ENCODE assay signal across 21 cellular contexts in genomic region chr3:5002871-5003247, GRCh38. TPM values are rescaled to one million over a fixed set of nuclear protein-coding genes. Genes with fewer than 3 reads are reported as not detected.
DNase-seq lines count a peak whose midpoint lies in the region; ATAC-seq and TF ChIP-seq lines count a peak whose summit lies in the region.
"Had no signal": no experiment of that assay in that cellular context is flagged by ENCODE, and none has a peak within 500 bp of the region (broad histone marks: within the 10 kb centered on the region; RNA-seq: fewer than 3 reads in every experiment).

No MANE protein-coding gene starts in this region.

- H4K20me1 ChIP-seq in GM23338 (replicated peaks; ENCODE audit: insufficient read depth) = no peaks in the 10 kb centered on the region

- no peaks in the 10 kb centered on the region for H3F3A ChIP-seq in GM23338 (replicated peaks; ENCODE audit: low read depth)

- H3K79me2 ChIP-seq in GM23338 (replicated peaks; ENCODE audit: insufficient read depth) = no peaks in the 10 kb centered on the region

- peak overlapping the region; percentile 47; the same call in 1 of the 2 replicates for H2AFZ ChIP-seq in GM23338

- H3K27ac ChIP-seq in GM23338 (ENCODE audit: low read depth) (no peak overlapping the region), RWPE1 (no peak overlapping the region)
- H3K27ac ChIP-seq: adrenal gland, brain microvascular endothelial cell, esophagus muscularis mucosa, testis had no signal

- intact Hi-C loops in activated T-helper 2 cell treated with anti-CD3 and anti-CD28 coated beads, Interferon-gamma antibody, Interleukin-2, Interleukin-4, amounts not matched to agents 10 μg/mL and 5 μg/mL and 100 μg/mL, durations not matched to agents 14 hours and 24 hours and 36 hours (cut with micrococcal nuclease) = loop anchor here (1.0 kb wide), 4 partner anchors 9 to 25 kb away; no protein-coding TSS in a partner anchor

- POLR2A ChIA-PET in RWPE1 (lab: Yijun Ruan, JAX; ENCODE audit: low non-redundant PET) = no interaction called here

- no peaks in the 10 kb centered on the region for H3K9me2 ChIP-seq in GM23338 (ENCODE audit: insufficient read depth)

- peaks cover 2% of the 10 kb centered on the region for H3K36me3 Mint-ChIP-seq in activated CD8-positive, alpha-beta memory T cell treated with anti-CD3 and anti-CD28 coated beads, Interleukin-2, amount 10 ng/mL, durations not matched to agents 7 days and 5 days
- H3K36me3 Mint-ChIP-seq in GM23338 (ENCODE audit: low read depth) (no peaks in the 10 kb centered on the region), nephron progenitor cell (ENCODE audit: low read depth) (no peaks in the 10 kb centered on the region)
- no peaks in the 10 kb centered on the region for H3K36me3 Mint-ChIP-seq in activated T-helper 2 cell treated with anti-CD3 and anti-CD28 coated beads, Interferon-gamma antibody, Interleukin-2, Interleukin-4, amounts not matched to agents 10 μg/mL and 5 μg/mL and 100 μg/mL, durations not matched to agents 14 hours and 24 hours and 36 hours (ENCODE audit: low read depth)
- H3K36me3 Mint-ChIP-seq: naive B cell; stimulated activated naive B cell treated with anti-CD40 and anti-IgM and Interleukin-4, amounts not matched to agents 10 μg/mL and 1 μg/mL and 100 μg/mL, for 72 hours had no signal

- no peaks in the 10 kb centered on the region for H3K27me3 ChIP-seq in GM23338 (ENCODE audit: insufficient read depth)
- H3K27me3 ChIP-seq: adrenal gland, brain microvascular endothelial cell, esophagus muscularis mucosa, testis had no signal

- TF ChIP-seq CTCF in GM23338 (conservative IDR thresholded peaks at IDR 0.05; ENCODE audit: low read depth in 2 of 2) (no peak), nephron progenitor cell (IDR thresholded peaks at IDR 0.05) (no peak), RWPE1 (conservative IDR thresholded peaks at IDR 0.05; ENCODE audit: low read depth) (no peak)

- no peak for DNase-seq in activated CD8-positive, alpha-beta memory T cell treated with anti-CD3 and anti-CD28 coated beads, Interleukin-2, amount 10 ng/mL, durations not matched to agents 7 days and 5 days
- no peak for DNase-seq in activated CD8-positive, alpha-beta memory T cell treated with anti-CD3 and anti-CD28 coated beads, Interleukin-2, amount 50 U/mL, for 4 hours
- no peak for DNase-seq in GM23338 (ENCODE audit: low spot score)
- no peak for DNase-seq in activated T-helper 2 cell treated with anti-CD3 and anti-CD28 coated beads, Interferon-gamma antibody, Interleukin-2, Interleukin-4, amounts not matched to agents 10 μg/mL and 5 μg/mL and 100 μg/mL, durations not matched to agents 14 hours and 24 hours and 36 hours (ENCODE audit: low spot score)
- DNase-seq in nephron progenitor cell = no peak
- DNase-seq in NAMALWA (ENCODE audit: low spot score) = no peak
- DNase-seq in RWPE1 (ENCODE audit: low spot score) = no peak
- DNase-seq in effector CD4-positive, alpha-beta T cell = no peak
- DNase-seq: activated CD4-positive, CD25-positive, alpha-beta regulatory T cell; adrenal gland; brain microvascular endothelial cell; DMS79 treated with DMSO at 0.1 percent for 48 hours; IMR-90; naive B cell; NCI-H1417; NCI-H2081 treated with DMSO at 0.1 percent for 48 hours; NCI-H446; stimulated activated naive B cell treated with anti-CD40 and anti-IgM and Interleukin-4, amounts not matched to agents 10 μg/mL and 1 μg/mL and 100 μg/mL, for 72 hours; testis had no signal

- H3K27me3 Mint-ChIP-seq in activated CD8-positive, alpha-beta memory T cell treated with anti-CD3 and anti-CD28 coated beads, Interleukin-2, amount 10 ng/mL, durations not matched to agents 7 days and 5 days = no peaks in the 10 kb centered on the region
- peaks cover 4% of the 10 kb centered on the region for H3K27me3 Mint-ChIP-seq in GM23338 (ENCODE audit: insufficient read depth, low read depth, poor library complexity)
- no peaks in the 10 kb centered on the region for H3K27me3 Mint-ChIP-seq in activated T-helper 2 cell treated with anti-CD3 and anti-CD28 coated beads, Interferon-gamma antibody, Interleukin-2, Interleukin-4, amounts not matched to agents 10 μg/mL and 5 μg/mL and 100 μg/mL, durations not matched to agents 14 hours and 24 hours and 36 hours (ENCODE audit: low read depth)
- peaks cover 13% of the 10 kb centered on the region for H3K27me3 Mint-ChIP-seq in nephron progenitor cell (ENCODE audit: low read depth, poor library complexity)
- H3K27me3 Mint-ChIP-seq: naive B cell; stimulated activated naive B cell treated with anti-CD40 and anti-IgM and Interleukin-4, amounts not matched to agents 10 μg/mL and 1 μg/mL and 100 μg/mL, for 72 hours had no signal

- no peak overlapping the region for H3K4me2 ChIP-seq in GM23338

- peaks cover 13% of the 10 kb centered on the region for H3K4me1 ChIP-seq in GM23338 (ENCODE audit: insufficient read depth)
- H3K4me1 ChIP-seq: adrenal gland, esophagus muscularis mucosa, testis had no signal

- no peaks in the 10 kb centered on the region for H3K9me3 Mint-ChIP-seq in activated CD8-positive, alpha-beta memory T cell treated with anti-CD3 and anti-CD28 coated beads, Interleukin-2, amount 10 ng/mL, durations not matched to agents 7 days and 5 days (ENCODE audit: low read depth)
- no peaks in the 10 kb centered on the region for H3K9me3 Mint-ChIP-seq in GM23338
- H3K9me3 Mint-ChIP-seq in activated T-helper 2 cell treated with anti-CD3 and anti-CD28 coated beads, Interferon-gamma antibody, Interleukin-2, Interleukin-4, amounts not matched to agents 10 μg/mL and 5 μg/mL and 100 μg/mL, durations not matched to agents 14 hours and 24 hours and 36 hours = no peaks in the 10 kb centered on the region
- no peaks in the 10 kb centered on the region for H3K9me3 Mint-ChIP-seq in nephron progenitor cell
- H3K9me3 Mint-ChIP-seq: naive B cell; stimulated activated naive B cell treated with anti-CD40 and anti-IgM and Interleukin-4, amounts not matched to agents 10 μg/mL and 1 μg/mL and 100 μg/mL, for 72 hours had no signal

- H3K4me1 Mint-ChIP-seq in activated CD8-positive, alpha-beta memory T cell treated with anti-CD3 and anti-CD28 coated beads, Interleukin-2, amount 10 ng/mL, durations not matched to agents 7 days and 5 days = peaks cover 85% of the 10 kb centered on the region
- H3K4me1 Mint-ChIP-seq in GM23338 = peaks cover 13% of the 10 kb centered on the region
- peaks cover 58% of the 10 kb centered on the region for H3K4me1 Mint-ChIP-seq in activated T-helper 2 cell treated with anti-CD3 and anti-CD28 coated beads, Interferon-gamma antibody, Interleukin-2, Interleukin-4, amounts not matched to agents 10 μg/mL and 5 μg/mL and 100 μg/mL, durations not matched to agents 14 hours and 24 hours and 36 hours (ENCODE audit: low read depth)
- peaks cover 53% of the 10 kb centered on the region for H3K4me1 Mint-ChIP-seq in nephron progenitor cell

- no peak for ATAC-seq in activated CD8-positive, alpha-beta memory T cell treated with anti-CD3 and anti-CD28 coated beads, Interleukin-2, amount 10 ng/mL, durations not matched to agents 7 days and 5 days
- ATAC-seq in GM23338 = no peak
- ATAC-seq: SK-N-SH treated with all-trans-retinoic acid at 6 μM for 48 hours; stimulated activated naive B cell treated with anti-CD40 and anti-IgM and Interleukin-4, amounts not matched to agents 10 μg/mL and 1 μg/mL and 100 μg/mL, for 72 hours had no signal

- peak overlapping the region; percentile 31 for H3K4me3 Mint-ChIP-seq in activated CD8-positive, alpha-beta memory T cell treated with anti-CD3 and anti-CD28 coated beads, Interleukin-2, amount 10 ng/mL, durations not matched to agents 7 days and 5 days
- H3K4me3 Mint-ChIP-seq in GM23338 (no peak overlapping the region), nephron progenitor cell (no peak overlapping the region)
- peak overlapping the region; percentile 11 for H3K4me3 Mint-ChIP-seq in activated T-helper 2 cell treated with anti-CD3 and anti-CD28 coated beads, Interferon-gamma antibody, Interleukin-2, Interleukin-4, amounts not matched to agents 10 μg/mL and 5 μg/mL and 100 μg/mL, durations not matched to agents 14 hours and 24 hours and 36 hours (ENCODE audit: low read depth)
- H3K4me3 Mint-ChIP-seq: naive B cell; stimulated activated naive B cell treated with anti-CD40 and anti-IgM and Interleukin-4, amounts not matched to agents 10 μg/mL and 1 μg/mL and 100 μg/mL, for 72 hours had no signal

- CTCF ChIA-PET in activated CD8-positive, alpha-beta memory T cell treated with anti-CD3 and anti-CD28 coated beads, Interleukin-2, amount 10 ng/mL, durations not matched to agents 7 days and 5 days (lab: Charles Lee) = interaction anchor here (1.0 to 5.4 kb wide), 6 partner anchors 9 to 49 kb away, joined by 3 to 58 read pairs (median 6); no protein-coding TSS in a partner anchor
- CTCF ChIA-PET in RWPE1 (lab: Yijun Ruan, JAX) = no interaction called here

- H3K4me3 ChIP-seq in GM23338 = no peak overlapping the region
- H3K4me3 ChIP-seq: adrenal gland, esophagus muscularis mucosa, testis had no signal

- H3K27ac Mint-ChIP-seq in activated CD8-positive, alpha-beta memory T cell treated with anti-CD3 and anti-CD28 coated beads, Interleukin-2, amount 10 ng/mL, durations not matched to agents 7 days and 5 days = peak overlapping the region; percentile 90
- H3K27ac Mint-ChIP-seq in GM23338 = no peak overlapping the region
- peak overlapping the region; percentile 86 for H3K27ac Mint-ChIP-seq in activated T-helper 2 cell treated with anti-CD3 and anti-CD28 coated beads, Interferon-gamma antibody, Interleukin-2, Interleukin-4, amounts not matched to agents 10 μg/mL and 5 μg/mL and 100 μg/mL, durations not matched to agents 14 hours and 24 hours and 36 hours
- H3K27ac Mint-ChIP-seq in nephron progenitor cell = peak overlapping the region; percentile 80

- no peaks in the 10 kb centered on the region for H3K36me3 ChIP-seq in GM23338 (ENCODE audit: insufficient read depth)
- H3K36me3 ChIP-seq: adrenal gland, brain microvascular endothelial cell, esophagus muscularis mucosa had no signal

TF ChIP-seq in GM23338, 12 proteins besides CTCF, POLR2A, EP300 and RAD21 (continues in another document):
- TF ChIP-seq POLR2AphosphoS5 (IDR thresholded peaks at IDR 0.05; ENCODE audit: low read depth) (no peak), ZNF331 (CRISPR knock-in tag; IDR thresholded peaks at IDR 0.05; ENCODE audit: low read depth) (no peak)

RNA-seq across cellular contexts. Expression of gene BHLHE40, which starts 23.6 kb away (rescaled TPM):
- 100 to 1,000 TPM; 281 to 491 TPM for total RNA-seq in activated CD8-positive, alpha-beta memory T cell treated with anti-CD3 and anti-CD28 coated beads, Interleukin-2, amount 10 ng/mL, durations not matched to agents 7 days and 5 days
- 1.7 and 2.2 TPM in 2 replicates for total RNA-seq in GM23338 (2014; rRNA removed; shearing (Covaris generic))
- 1.7 and 2.0 TPM in 2 replicates for polyA plus RNA-seq in GM23338 (2016; fragmentation: Nextera tagmentation; extraction: Ambion mirVana)
- 421 and 425 TPM in 2 replicates for total RNA-seq in activated T-helper 2 cell treated with anti-CD3 and anti-CD28 coated beads, Interferon-gamma antibody, Interleukin-2, Interleukin-4, amounts not matched to agents 10 μg/mL and 5 μg/mL and 100 μg/mL, durations not matched to agents 14 hours and 24 hours and 36 hours

Comparison
In these comparisons a context has a peak if more than half of its experiments do, and no peak if none do; other contexts are left out.
1. H3K4me3 Mint-ChIP-seq: peak in activated CD8-positive, alpha-beta memory T cell treated with anti-CD3 and anti-CD28 coated beads, Interleukin-2, amount 10 ng/mL, durations not matched to agents 7 days and 5 days (single experiment) and activated T-helper 2 cell treated with anti-CD3 and anti-CD28 coated beads, Interferon-gamma antibody, Interleukin-2, Interleukin-4, amounts not matched to agents 10 μg/mL and 5 μg/mL and 100 μg/mL, durations not matched to agents 14 hours and 24 hours and 36 hours (single experiment); none in GM23338 (single experiment) and nephron progenitor cell (single experiment).
2. RNA of gene BHLHE40, which starts 23.6 kb away (total RNA-seq): 281 to 491 TPM in activated CD8-positive, alpha-beta memory T cell treated with anti-CD3 and anti-CD28 coated beads, Interleukin-2, amount 10 ng/mL, durations not matched to agents 7 days and 5 days and 421 to 425 TPM in activated T-helper 2 cell treated with anti-CD3 and anti-CD28 coated beads, Interferon-gamma antibody, Interleukin-2, Interleukin-4, amounts not matched to agents 10 μg/mL and 5 μg/mL and 100 μg/mL, durations not matched to agents 14 hours and 24 hours and 36 hours; 1.7 to 2.2 TPM in GM23338; every median in the first group is over 10 times any median in the second.